In genomic region chr7:130921391-130922180, GRCh38 we compare ENCODE assay signal across 9 cellular contexts.
DNase-seq lines count a peak whose midpoint lies in the region; ATAC-seq and TF ChIP-seq lines count a peak whose summit lies in the region.
"Had no signal": no experiment of that assay in that cellular context is flagged by ENCODE, and none has a peak within 500 bp of the region (broad histone marks: within the 10 kb centered on the region; RNA-seq: fewer than 3 reads in every experiment).

No MANE protein-coding gene starts in this region.

- H3K9me3 Mint-ChIP-seq in effector memory CD8-positive, alpha-beta T cell = no peaks in the 10 kb centered on the region

- peaks cover 65 to 77% of the 10 kb centered on the region in 2 donors for H3K4me1 Mint-ChIP-seq in effector memory CD8-positive, alpha-beta T cell (ENCODE audit: low read depth in 2 of 2)

- H3K4me3 ChIP-seq in fibroblast of the aortic adventitia (ENCODE audit: low read depth, low read length) (peak overlapping the region; percentile 39), ovary (peak overlapping the region; percentile 6)

- 12 to 52% (median 27%) methylated on average over 23 of the region's 23 CpGs for WGBS in ovary, 3 donors

- H3K9me3 ChIP-seq in ovary = no peaks in the 10 kb centered on the region

- H3K36me3 ChIP-seq in ovary = no peaks in the 10 kb centered on the region

- intact Hi-C loops in ovary (cut with DNase I) = no loop called here

- DNase-seq in Daoy (ENCODE audit: low read depth) = peak; percentile 87
- peak; percentile 98 for DNase-seq in fibroblast of the aortic adventitia (ENCODE audit: low read depth)
- DNase-seq in ovary = peak; percentile 57 to 71 (median 66)
- DNase-seq in NCI-H345 (lab: John Stamatoyannopoulos, UW) = no peak
- no peak for DNase-seq in stimulated activated CD4-positive, alpha-beta T cell treated with anti-CD3 and anti-CD28 coated beads, Interleukin-15, amount 100 ng/mL, for 24 hours
- no peak for DNase-seq in effector memory CD8-positive, alpha-beta T cell

- peak; percentile 27 for ATAC-seq in SK-N-SH treated with all-trans-retinoic acid at 6 μM for 48 hours
- ATAC-seq in effector memory CD8-positive, alpha-beta T cell (replicated peaks) = no peak
- ATAC-seq in GM21381 (IDR thresholded peaks at IDR 0.05; ENCODE audit: unreplicated experiment) = no peak

- peaks cover 79% of the 10 kb centered on the region for H3K36me3 Mint-ChIP-seq in effector memory CD8-positive, alpha-beta T cell (ENCODE audit: insufficient read depth)

- TF ChIP-seq EP300 in ovary (IDR thresholded peaks at IDR 0.05) = no peak

- no peak overlapping the region for H3K27ac Mint-ChIP-seq in effector memory CD8-positive, alpha-beta T cell

- no peaks in the 10 kb centered on the region for H3K27me3 ChIP-seq in ovary

- H3K27me3 Mint-ChIP-seq in effector memory CD8-positive, alpha-beta T cell = no peaks in the 10 kb centered on the region

- no peak overlapping the region for H3K4me3 Mint-ChIP-seq in effector memory CD8-positive, alpha-beta T cell

- TF ChIP-seq POLR2A in ovary (IDR thresholded peaks at IDR 0.05) = no peak

- peaks cover 15% of the 10 kb centered on the region for H3K4me1 ChIP-seq in ovary (ENCODE audit: insufficient read depth)

- TF ChIP-seq CTCF in fibroblast of the aortic adventitia (IDR thresholded peaks at IDR 0.05; ENCODE audit: insufficient read depth, low read length) (peak; percentile 37), ovary (IDR thresholded peaks at IDR 0.05) (peak in 1 of 3 donors; percentile 30)

- H3K27ac ChIP-seq in ovary = peak overlapping the region; percentile 77 to 78
- H3K27ac ChIP-seq: HL-60 had no signal

TF ChIP-seq in SK-N-SH treated with all-trans-retinoic acid at 6 μM for 48 hours, 23 proteins besides CTCF, POLR2A, EP300 and RAD21:
- TF ChIP-seq ISL1 (CRISPR knock-in tag; IDR thresholded peaks at IDR 0.05) (no peak), ZC3H10 (CRISPR knock-in tag; IDR thresholded peaks at IDR 0.05) (no peak), TOX (CRISPR knock-in tag; IDR thresholded peaks at IDR 0.05; ENCODE audit: borderline replicate concordance) (0 out of 2 replicates have a peak, but pooled peaks have one; percentile 22)

Comparison
In these comparisons a context has a peak if more than half of its experiments do, and no peak if none do; other contexts are left out.
1. DNase-seq: peak in Daoy (single experiment), fibroblast of the aortic adventitia (single experiment) and ovary (5 of 5); none in NCI-H345 (single experiment), stimulated activated CD4-positive, alpha-beta T cell treated with anti-CD3 and anti-CD28 coated beads, Interleukin-15, amount 100 ng/mL, for 24 hours (single experiment) and effector memory CD8-positive, alpha-beta T cell (0 of 3).